10 cellular contexts compared by ENCODE assay signal in genomic region chr11:6576471-6577373, GRCh38. TPM values are rescaled to one million over a fixed set of nuclear protein-coding genes. Genes with fewer than 3 reads are reported as not detected.
DNase-seq lines count a peak whose midpoint lies in the region; ATAC-seq and TF ChIP-seq lines count a peak whose summit lies in the region.
"Had no signal": no experiment of that assay in that cellular context is flagged by ENCODE, and none has a peak within 500 bp of the region (broad histone marks: within the 10 kb centered on the region; RNA-seq: fewer than 3 reads in every experiment).

No MANE protein-coding gene starts in this region.

- no peak for TF ChIP-seq POLR2A in vagina (IDR thresholded peaks at IDR 0.05)

- H3K36me3 Mint-ChIP-seq in activated CD4-positive, alpha-beta T cell treated with anti-CD3 and anti-CD28 coated beads, Interleukin-2, amount 10 ng/mL, durations not matched to agents 24 days and 14 days (ENCODE audit: low read depth): peaks cover 4% of the 10 kb centered on the region

- no peak overlapping the region for H3K27ac Mint-ChIP-seq in activated CD4-positive, alpha-beta T cell treated with anti-CD3 and anti-CD28 coated beads, Interleukin-2, amount 10 ng/mL, durations not matched to agents 24 days and 14 days

- peak overlapping the region; percentile 21 to 41 for H3K27ac ChIP-seq in ascending aorta
- peak overlapping the region; percentile 35 for H3K27ac ChIP-seq in vagina

- no peaks in the 10 kb centered on the region for H3K9me3 ChIP-seq in ascending aorta
- no peaks in the 10 kb centered on the region for H3K9me3 ChIP-seq in vagina

- peak; percentile 49 for DNase-seq in activated CD4-positive, alpha-beta T cell treated with anti-CD3 and anti-CD28 coated beads, Interleukin-2, amount 10 ng/mL, durations not matched to agents 24 days and 14 days
- no peak for DNase-seq in activated CD4-positive, alpha-beta T cell treated with anti-CD3 and anti-CD28 coated beads for 1 hour
- DNase-seq in ascending aorta (ENCODE audit: low spot score in 2 of 2): no peak
- peak; percentile 9 for DNase-seq in iPS-NIHi7 (ENCODE audit: extremely low spot score)
- no peak for DNase-seq in vagina (ENCODE audit: extremely low spot score in 2 of 2)
- DNase-seq: AML-193; stimulated activated CD8-positive, alpha-beta memory T cell treated with anti-CD3 and anti-CD28 coated beads, Interleukin-4, amount 100 ng/mL, for 48 hours had no signal

- H3K4me3 Mint-ChIP-seq in activated CD4-positive, alpha-beta T cell treated with anti-CD3 and anti-CD28 coated beads, Interleukin-2, amount 10 ng/mL, durations not matched to agents 24 days and 14 days: no peak overlapping the region

- no peaks in the 10 kb centered on the region for H3K27me3 ChIP-seq in ascending aorta
- no peaks in the 10 kb centered on the region for H3K27me3 ChIP-seq in vagina

- H3K4me3 ChIP-seq in ascending aorta: no peak overlapping the region
- no peak overlapping the region for H3K4me3 ChIP-seq in vagina

- TF ChIP-seq CTCF in ascending aorta (IDR thresholded peaks at IDR 0.05) (no peak), vagina (IDR thresholded peaks at IDR 0.05) (no peak)

- intact Hi-C loops in activated CD4-positive, alpha-beta T cell treated with anti-CD3 and anti-CD28 coated beads, Interleukin-2, amount 10 ng/mL, durations not matched to agents 24 days and 14 days (cut with micrococcal nuclease): no loop called here
- intact Hi-C loops in ascending aorta (cut with DNase I) (no loop called here), vagina (cut with DNase I) (no loop called here)

- H3K4me1 Mint-ChIP-seq in activated CD4-positive, alpha-beta T cell treated with anti-CD3 and anti-CD28 coated beads, Interleukin-2, amount 10 ng/mL, durations not matched to agents 24 days and 14 days: no peaks in the 10 kb centered on the region

- no peaks in the 10 kb centered on the region for H3K9me3 Mint-ChIP-seq in activated CD4-positive, alpha-beta T cell treated with anti-CD3 and anti-CD28 coated beads, Interleukin-2, amount 10 ng/mL, durations not matched to agents 24 days and 14 days

- H3K36me3 ChIP-seq in ascending aorta: no peaks in the 10 kb centered on the region
- H3K36me3 ChIP-seq in vagina: no peaks in the 10 kb centered on the region

- no peak for ATAC-seq in HG02840 (IDR thresholded peaks at IDR 0.05; ENCODE audit: low FRiP score, unreplicated experiment)
- ATAC-seq in GM19395 (IDR thresholded peaks at IDR 0.05; ENCODE audit: unreplicated experiment): no peak
- no peak for ATAC-seq in HG02610 (IDR thresholded peaks at IDR 0.05; ENCODE audit: unreplicated experiment)

- H3K27me3 Mint-ChIP-seq in activated CD4-positive, alpha-beta T cell treated with anti-CD3 and anti-CD28 coated beads, Interleukin-2, amount 10 ng/mL, durations not matched to agents 24 days and 14 days: no peaks in the 10 kb centered on the region

- H3K4me1 ChIP-seq in ascending aorta: peaks cover 0 to 6% of the 10 kb centered on the region in 2 donors
- H3K4me1 ChIP-seq in vagina: peaks cover 21% of the 10 kb centered on the region

RNA-seq across cellular contexts. Expression of gene RRP8, which starts 26.7 kb away (rescaled TPM):
- total RNA-seq in activated CD4-positive, alpha-beta T cell treated with anti-CD3 and anti-CD28 coated beads, Interleukin-2, amount 10 ng/mL, durations not matched to agents 24 days and 14 days: 41.5 and 43.8 TPM in 2 replicates
- total RNA-seq in ascending aorta (9.2 TPM), vagina (10.3 TPM)

RNA-seq across cellular contexts. Expression of gene ILK, which starts 26.9 kb away (rescaled TPM):
- 89.6 and 92.4 TPM in 2 replicates for total RNA-seq in activated CD4-positive, alpha-beta T cell treated with anti-CD3 and anti-CD28 coated beads, Interleukin-2, amount 10 ng/mL, durations not matched to agents 24 days and 14 days
- total RNA-seq in ascending aorta (183 TPM), vagina (149 TPM)

RNA-seq across cellular contexts. Expression of gene TAF10, which starts 35.3 kb away (rescaled TPM):
- 140 and 141 TPM in 2 replicates for total RNA-seq in activated CD4-positive, alpha-beta T cell treated with anti-CD3 and anti-CD28 coated beads, Interleukin-2, amount 10 ng/mL, durations not matched to agents 24 days and 14 days
- total RNA-seq in ascending aorta (76.0 TPM), vagina (48.1 TPM)

RNA-seq across cellular contexts. Expression of gene TPP1, which starts 42.5 kb away (rescaled TPM):
- 32.2 and 35.2 TPM in 2 replicates for total RNA-seq in activated CD4-positive, alpha-beta T cell treated with anti-CD3 and anti-CD28 coated beads, Interleukin-2, amount 10 ng/mL, durations not matched to agents 24 days and 14 days
- total RNA-seq in ascending aorta (96.7 TPM), vagina (77.3 TPM)

Comparison
In these comparisons a context has a peak if more than half of its experiments do, and no peak if none do; other contexts are left out.
1. DNase-seq: peak in activated CD4-positive, alpha-beta T cell treated with anti-CD3 and anti-CD28 coated beads, Interleukin-2, amount 10 ng/mL, durations not matched to agents 24 days and 14 days (single experiment) and iPS-NIHi7 (single experiment); none in activated CD4-positive, alpha-beta T cell treated with anti-CD3 and anti-CD28 coated beads for 1 hour (single experiment), ascending aorta (0 of 2) and vagina (0 of 2).